Comparison of ENCODE assay signal across 9 cellular contexts in genomic region chr2:100417745-100418090, GRCh38. TPM values are rescaled to one million over a fixed set of nuclear protein-coding genes. Genes with fewer than 3 reads are reported as not detected.
DNase-seq lines count a peak whose midpoint lies in the region; ATAC-seq, FAIRE-seq and TF ChIP-seq lines count a peak whose summit lies in the region.
"Had no signal": no experiment of that assay in that cellular context is flagged by ENCODE, and none has a peak within 500 bp of the region (broad histone marks: within the 10 kb centered on the region; RNA-seq: fewer than 3 reads in every experiment).

No MANE protein-coding gene starts in this region.

- no peaks in the 10 kb centered on the region for H3F3A ChIP-seq in SK-N-SH (replicated peaks; ENCODE audit: insufficient read depth)

- H3K4me3 Mint-ChIP-seq in activated naive CD8-positive, alpha-beta T cell treated with anti-CD3 and anti-CD28 coated beads for 36 hours: peak overlapping the region; percentile 79

- H3K36me3 ChIP-seq in SK-N-SH (replicated peaks in 1 of 2; ENCODE audit: control insufficient read depth in 1 of 2, insufficient read depth in 2 of 2, low read length in 1 of 2) (peaks cover 0 to 8% of the 10 kb centered on the region in 2 experiments), keratinocyte (ENCODE audit: control insufficient read depth in 2 of 2, extremely low read depth in 1 of 2, insufficient read depth in 2 of 2, low read length in 2 of 2) (no peaks in the 10 kb centered on the region), stomach smooth muscle (ENCODE audit: control insufficient read depth in 2 of 2, insufficient read depth in 2 of 2, low read length in 2 of 2) (peaks cover 0 to 4% of the 10 kb centered on the region in 2 donors)

- CTCF ChIA-PET in SK-N-SH (lab: Yijun Ruan, JAX): interaction anchor here (1.0 to 1.6 kb wide), 3 partner anchors 10 to 155 kb away, joined by 3 to 6 read pairs (median 3); no protein-coding TSS in a partner anchor

- no peaks in the 10 kb centered on the region for H3K27me3 Mint-ChIP-seq in activated naive CD8-positive, alpha-beta T cell treated with anti-CD3 and anti-CD28 coated beads for 36 hours

- peaks cover 29% of the 10 kb centered on the region for H3K4me1 Mint-ChIP-seq in activated naive CD8-positive, alpha-beta T cell treated with anti-CD3 and anti-CD28 coated beads for 36 hours

- H3K4me1 ChIP-seq in SK-N-SH (ENCODE audit: control insufficient read depth in 1 of 2, insufficient read depth in 2 of 2, low read depth in 1 of 2, low read length in 1 of 2) (peaks cover 0 to 5% of the 10 kb centered on the region in 2 experiments; a peak in 1 of 4 replicates), keratinocyte (ENCODE audit: control insufficient read depth, extremely low read depth, insufficient read depth, low read length) (peaks cover 5% of the 10 kb centered on the region), stomach smooth muscle (ENCODE audit: control insufficient read depth, insufficient read depth, low read length) (peaks cover 11% of the 10 kb centered on the region)

- dilution Hi-C loops in keratinocyte (cut with MboI; ENCODE audit: extremely low pct_ligation_motif_present, low sequenced_read_pairs): no loop called here

- H3K36me3 Mint-ChIP-seq in activated naive CD8-positive, alpha-beta T cell treated with anti-CD3 and anti-CD28 coated beads for 36 hours: peaks cover 10% of the 10 kb centered on the region

- no peaks in the 10 kb centered on the region for H3K9me3 ChIP-seq in SK-N-SH
- H3K9me3 ChIP-seq in keratinocyte (ENCODE audit: control insufficient read depth, low read depth, low read length): no peaks in the 10 kb centered on the region
- no peaks in the 10 kb centered on the region for H3K9me3 ChIP-seq in stomach smooth muscle (ENCODE audit: control insufficient read depth in 2 of 2, low read length in 2 of 2)

- FAIRE-seq in keratinocyte (lab: Jason Lieb, UNC): no peak

- H3K79me2 ChIP-seq in SK-N-SH (ENCODE audit: insufficient read depth) (peaks cover 14% of the 10 kb centered on the region), keratinocyte (ENCODE audit: control insufficient read depth, insufficient read depth, low read length) (no peaks in the 10 kb centered on the region)

- H3K9me2 ChIP-seq in SK-N-SH: no peaks in the 10 kb centered on the region

- TF ChIP-seq CTCF in SK-N-SH (IDR thresholded peaks at IDR 0.05) (no peak), keratinocyte (optimal IDR thresholded peaks at IDR 0.05 in 1 of 3, IDR thresholded peaks at IDR 0.05 in 1 of 3, conservative IDR thresholded peaks at IDR 0.05 in 1 of 3; ENCODE audit: extremely low read depth in 1 of 3, insufficient read depth in 2 of 3, low read length in 3 of 3) (no peak)

- H2AFZ ChIP-seq in SK-N-SH (ENCODE audit: low read depth) (peak overlapping the region; percentile 94), keratinocyte (ENCODE audit: control insufficient read depth, low read length) (no peak overlapping the region)

- H3K4me2 ChIP-seq in SK-N-SH: peak overlapping the region; percentile 95
- H3K4me2 ChIP-seq in keratinocyte (ENCODE audit: control insufficient read depth, extremely low read depth, insufficient read depth, low read depth, low read length): peak overlapping the region; percentile 75

- no peaks in the 10 kb centered on the region for H3K9me3 Mint-ChIP-seq in activated naive CD8-positive, alpha-beta T cell treated with anti-CD3 and anti-CD28 coated beads for 36 hours

- POLR2A ChIA-PET in SK-N-SH (lab: Yijun Ruan, JAX): interaction anchor here (0.6 to 1.5 kb wide), 6 partner anchors 11 to 936 kb away, joined by 3 to 7 read pairs (median 4); partner anchors contain the start of gene PDCL3

- DNase-seq in SK-N-SH (no peak), keratinocyte (ENCODE audit: low read depth, low spot score) (no peak), amygdala (lab: John Stamatoyannopoulos, UW) (no peak), T1000 (lab: John Stamatoyannopoulos, UW) (no peak)
- DNase-seq in activated naive CD8-positive, alpha-beta T cell treated with anti-CD3 and anti-CD28 coated beads for 36 hours: no peak

- H3K27me3 ChIP-seq in SK-N-SH (ENCODE audit: insufficient read depth) (no peaks in the 10 kb centered on the region), keratinocyte (ENCODE audit: control insufficient read depth, extremely low read depth, insufficient read depth, low read length) (peaks cover 9% of the 10 kb centered on the region), stomach smooth muscle (ENCODE audit: control insufficient read depth in 1 of 2, insufficient read depth in 2 of 2, low read length in 2 of 2) (no peaks in the 10 kb centered on the region)

- TF ChIP-seq EP300 in SK-N-SH (IDR thresholded peaks at IDR 0.05; ENCODE audit: borderline replicate concordance in 1 of 2, low read depth in 1 of 2, low read length in 1 of 2): no peak

- H3K9ac ChIP-seq in SK-N-SH (peak overlapping the region; percentile 87), keratinocyte (ENCODE audit: control insufficient read depth, extremely low read depth, insufficient read depth, low read length) (peak overlapping the region; percentile 42), stomach smooth muscle (ENCODE audit: low read length in 2 of 2) (peak overlapping the region; percentile 58 to 78)

- no peak for ATAC-seq in SK-N-SH treated with all-trans-retinoic acid at 6 μM for 48 hours
- no peak for ATAC-seq in GM21423 (IDR thresholded peaks at IDR 0.05; ENCODE audit: unreplicated experiment)

- H4K20me1 ChIP-seq in SK-N-SH (ENCODE audit: insufficient read depth) (no peaks in the 10 kb centered on the region), keratinocyte (ENCODE audit: control insufficient read depth, extremely low read depth, insufficient read depth, low read length) (no peaks in the 10 kb centered on the region)

- WGBS in SK-N-SH (ENCODE audit: low lambda C conversion rate): 12% methylated on average over 11 of the region's 12 CpGs

- H3K27ac Mint-ChIP-seq in activated naive CD8-positive, alpha-beta T cell treated with anti-CD3 and anti-CD28 coated beads for 36 hours: peak overlapping the region; percentile 56

- peak overlapping the region; percentile 76 to 89 for H3K4me3 ChIP-seq in SK-N-SH (ENCODE audit: low read depth in 2 of 2, low read length in 1 of 2)
- peak overlapping the region; percentile 47 to 57 (median 51) for H3K4me3 ChIP-seq in keratinocyte (ENCODE audit: control insufficient read depth in 2 of 3, extremely low read depth in 1 of 3, insufficient read depth in 2 of 3, low read depth in 1 of 3, low read length in 3 of 3)
- peak overlapping the region; percentile 51 to 89 for H3K4me3 ChIP-seq in stomach smooth muscle (ENCODE audit: low read length in 2 of 2)

- no peaks in the 10 kb centered on the region for H3K9me1 ChIP-seq in keratinocyte (ENCODE audit: control insufficient read depth, extremely low read depth, insufficient read depth, low read length)

- TF ChIP-seq RAD21 in SK-N-SH (IDR thresholded peaks at IDR 0.05; ENCODE audit: low read length): no peak

- peak overlapping the region; percentile 41 to 81; a peak in 3 of 4 replicates for H3K27ac ChIP-seq in SK-N-SH (ENCODE audit: low read depth in 2 of 2, low read length in 1 of 2)
- H3K27ac ChIP-seq in keratinocyte (ENCODE audit: control insufficient read depth, insufficient read depth, low read length): no peak overlapping the region
- peak overlapping the region; percentile 62 for H3K27ac ChIP-seq in stomach smooth muscle (ENCODE audit: low read length)

TF ChIP-seq in SK-N-SH, 30 proteins besides CTCF, POLR2A, EP300 and RAD21 (continues in another document):
- no peak for TF ChIP-seq JUND (IDR thresholded peaks at IDR 0.05)
- no peak for TF ChIP-seq SMC3 (IDR thresholded peaks at IDR 0.05; ENCODE audit: low read depth, low read length)
- TF ChIP-seq POLR2AphosphoS5 (IDR thresholded peaks at IDR 0.05; ENCODE audit: low read depth, low read length): no peak

TF ChIP-seq in SK-N-SH treated with all-trans-retinoic acid at 6 μM for 48 hours, 23 proteins besides CTCF, POLR2A, EP300 and RAD21 (continues in another document):
- no peak for TF ChIP-seq ZNF8 (CRISPR knock-in tag; IDR thresholded peaks at IDR 0.05)
- TF ChIP-seq PATZ1 (CRISPR knock-in tag; IDR thresholded peaks at IDR 0.05; ENCODE audit: borderline replicate concordance): no peak

RNA-seq across cellular contexts. Expression of gene CHST10, which starts 0.2 kb away (rescaled TPM):
- 17.6 and 20.0 TPM in 2 replicates for polyA plus RNA-seq in SK-N-SH (2012; rRNA removed)
- 13.6 and 16.4 TPM in 2 replicates for polyA plus RNA-seq in SK-N-SH (2012; cell fraction: cytosol; rRNA removed)
- polyA plus RNA-seq in SK-N-SH (2012; cell fraction: nucleus; rRNA removed): 14.5 and 20.3 TPM in 2 replicates
- 10 to 100 TPM; 13.4 to 14.7 TPM for total RNA-seq in activated naive CD8-positive, alpha-beta T cell treated with anti-CD3 and anti-CD28 coated beads for 36 hours
- 1.0 to 3.4 TPM (median 1.6 TPM) in 3 replicates for polyA plus RNA-seq in keratinocyte
- polyA plus RNA-seq in keratinocyte (2011; ENCODE audit: low read depth): not detected
- polyA plus RNA-seq in keratinocyte (2011; cell fraction: cytosol; rRNA removed): 0.82 and 1.2 TPM in 2 replicates
- polyA plus RNA-seq in keratinocyte (2011; cell fraction: nucleus; rRNA removed): 2.5 and 3.3 TPM in 2 replicates
- polyA plus RNA-seq in keratinocyte (2012; ENCODE audit: low replicate concordance): 1.7 TPM in 1 of 2 replicates, not detected in the other
- polyA minus RNA-seq in keratinocyte: 1.7 to 3.0 TPM (median 2.0 TPM) in 3 replicates
- 0.58 TPM for polyA minus RNA-seq in keratinocyte (2011; cell fraction: cytosol; rRNA and poly(A)+ RNA removed)
- polyA minus RNA-seq in keratinocyte (2011; cell fraction: nucleus; rRNA and poly(A)+ RNA removed): 0.95 and 2.0 TPM in 2 replicates

RNA-seq across cellular contexts. Expression of gene NMS, which starts 52.6 kb away (rescaled TPM):
- polyA plus RNA-seq in SK-N-SH (2012; rRNA removed): not detected in 2 replicates
- polyA plus RNA-seq in SK-N-SH (2012; cell fraction: cytosol; rRNA removed): not detected in 2 replicates
- not detected in 2 replicates for polyA plus RNA-seq in SK-N-SH (2012; cell fraction: nucleus; rRNA removed)
- total RNA-seq in activated naive CD8-positive, alpha-beta T cell treated with anti-CD3 and anti-CD28 coated beads for 36 hours: not detected
- polyA plus RNA-seq in keratinocyte: not detected in 3 replicates
- polyA plus RNA-seq in keratinocyte (2011; ENCODE audit: low read depth): not detected
- not detected in 2 replicates for polyA plus RNA-seq in keratinocyte (2011; cell fraction: cytosol; rRNA removed)
- polyA plus RNA-seq in keratinocyte (2011; cell fraction: nucleus; rRNA removed): not detected in 2 replicates
- not detected in 2 replicates for polyA plus RNA-seq in keratinocyte (2012; ENCODE audit: low replicate concordance)
- polyA minus RNA-seq in keratinocyte: not detected in 3 replicates
- polyA minus RNA-seq in keratinocyte (2011; cell fraction: cytosol; rRNA and poly(A)+ RNA removed): not detected
- not detected in 2 replicates for polyA minus RNA-seq in keratinocyte (2011; cell fraction: nucleus; rRNA and poly(A)+ RNA removed)
- total RNA-seq: glomerular endothelial cell had no signal
